19 cellular contexts compared by ENCODE assay signal in the genomic region with DNA sequence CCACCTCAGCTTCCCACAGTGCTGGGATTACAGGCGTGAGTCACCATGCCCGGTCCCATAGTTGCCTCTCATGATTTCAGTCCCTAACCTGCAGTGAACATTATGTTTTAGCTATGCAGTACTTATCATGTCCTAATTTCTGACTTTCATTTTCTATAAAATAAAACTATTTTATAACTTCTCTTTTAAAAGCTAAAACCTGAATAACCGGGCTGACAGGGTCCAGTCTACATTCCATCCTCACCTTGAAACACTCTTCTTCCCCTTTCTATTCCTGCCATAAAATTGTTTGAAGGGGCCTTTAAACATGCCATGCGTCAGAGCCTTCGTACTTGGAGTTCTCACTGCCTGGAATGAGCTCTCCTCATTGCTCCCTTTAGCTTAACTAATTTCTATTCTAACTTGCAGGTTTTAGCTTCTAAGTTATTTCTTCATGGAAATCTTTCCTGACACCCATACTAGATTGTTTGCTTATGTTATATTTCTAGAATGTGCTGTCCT.
DNase-seq lines count a peak whose midpoint lies in the region; ATAC-seq and TF ChIP-seq lines count a peak whose summit lies in the region.
"Had no signal": no experiment of that assay in that cellular context is flagged by ENCODE, and none has a peak within 500 bp of the region (broad histone marks: within the 10 kb centered on the region; RNA-seq: fewer than 3 reads in every experiment).

No MANE protein-coding gene starts in this region.

- H3K27ac ChIP-seq in colonic mucosa: no peak overlapping the region
- no peak overlapping the region for H3K27ac ChIP-seq in left lung
- H3K27ac ChIP-seq in prostate gland: no peak overlapping the region

- TF ChIP-seq POLR2A in prostate gland (IDR thresholded peaks at IDR 0.05): no peak

- H3K9me3 ChIP-seq in colonic mucosa (no peaks in the 10 kb centered on the region), left lung (no peaks in the 10 kb centered on the region), prostate gland (no peaks in the 10 kb centered on the region)
- H3K9me3 ChIP-seq: BE2C, HAP-1 had no signal

- H3K4me1 ChIP-seq in colonic mucosa (peaks cover 4% of the 10 kb centered on the region), left lung (no peaks in the 10 kb centered on the region), prostate gland (replicated peaks) (no peaks in the 10 kb centered on the region)
- H3K4me1 ChIP-seq: BE2C, HAP-1 had no signal

- H3K27me3 ChIP-seq in colonic mucosa: no peaks in the 10 kb centered on the region
- H3K27me3 ChIP-seq in left lung: no peaks in the 10 kb centered on the region
- no peaks in the 10 kb centered on the region for H3K27me3 ChIP-seq in prostate gland (replicated peaks; ENCODE audit: insufficient read depth)
- H3K27me3 ChIP-seq: BE2C had no signal

- ATAC-seq in left lung: peak; percentile 41
- no peak for ATAC-seq in HG02938 (IDR thresholded peaks at IDR 0.05; ENCODE audit: unreplicated experiment)
- ATAC-seq: GM12878 had no signal

- intact Hi-C loops in colonic mucosa (cut with DNase I) (no loop called here), left lung (cut with DNase I) (no loop called here), prostate gland (cut with DNase I) (no loop called here)

- no peak overlapping the region for H3K4me3 ChIP-seq in colonic mucosa
- H3K4me3 ChIP-seq in left lung: no peak overlapping the region
- no peak overlapping the region for H3K4me3 ChIP-seq in prostate gland
- H3K4me3 ChIP-seq: GM12878, HAP-1 had no signal

- WGBS in prostate gland: 58% methylated on average over 5 of the region's 5 CpGs

- no peaks in the 10 kb centered on the region for H3K36me3 ChIP-seq in colonic mucosa
- no peaks in the 10 kb centered on the region for H3K36me3 ChIP-seq in left lung
- no peaks in the 10 kb centered on the region for H3K36me3 ChIP-seq in prostate gland
- H3K36me3 ChIP-seq: BE2C, HAP-1 had no signal

- DNase-seq in colonic mucosa: peak; percentile 21
- no peak for DNase-seq in left lung
- peak; percentile 16 for DNase-seq in prostate gland (ENCODE audit: low spot score)
- no peak for DNase-seq in activated naive CD4-positive, alpha-beta T cell treated with Interleukin-2 at 50 U/mL for 16 hours
- no peak for DNase-seq in stimulated activated naive CD4-positive, alpha-beta T cell (lab: John Stamatoyannopoulos, UW)
- no peak for DNase-seq in NCI-H187 (lab: John Stamatoyannopoulos, UW)
- DNase-seq: ACHN; BE2C; C1 segment of cervical spinal cord; CD4-positive, CD25-positive, alpha-beta regulatory T cell; CD8-positive, alpha-beta memory T cell; COR-L47; DMS 273 treated with DMSO at 0.1 percent for 48 hours; DMS53; DND-41; EL had no signal

- H3K9ac ChIP-seq in colonic mucosa (ENCODE audit: low read depth in 2 of 2, low read length in 2 of 2): no peak overlapping the region

- TF ChIP-seq CTCF in colonic mucosa (IDR thresholded peaks at IDR 0.05) (no peak), left lung (IDR thresholded peaks at IDR 0.05) (no peak), prostate gland (IDR thresholded peaks at IDR 0.05) (no peak)

Comparison
In these comparisons a context has a peak if more than half of its experiments do, and no peak if none do; other contexts are left out.
1. DNase-seq: peak in colonic mucosa (single experiment) and prostate gland (single experiment); none in left lung (0 of 2), activated naive CD4-positive, alpha-beta T cell treated with Interleukin-2 at 50 U/mL for 16 hours (single experiment), stimulated activated naive CD4-positive, alpha-beta T cell (0 of 6) and NCI-H187 (0 of 2).